Comparison of ENCODE assay signal across 34 cellular contexts in the genomic region with DNA sequence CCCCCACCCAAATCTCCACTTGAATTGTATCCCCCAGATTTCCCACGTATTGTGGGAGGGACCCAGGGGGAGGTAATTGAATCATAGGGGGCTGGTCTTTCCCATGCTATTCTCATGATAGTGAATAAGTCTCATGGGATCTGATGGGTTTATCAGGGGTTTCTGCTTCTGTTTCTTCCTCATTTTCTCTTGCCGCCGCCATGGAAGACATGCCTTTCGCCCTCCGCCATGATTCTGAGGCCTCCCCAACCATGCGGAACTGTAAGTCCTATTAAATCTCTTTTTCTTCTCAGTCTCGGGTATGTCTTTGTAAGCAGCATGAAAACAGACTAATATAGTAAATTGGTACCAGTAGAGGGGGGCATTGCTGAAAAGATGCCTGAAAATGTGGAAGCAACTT.
"Had no signal": no experiment of that assay in that cellular context is flagged by ENCODE, and none has a peak within 500 bp of the region (broad histone marks: within the 10 kb centered on the region; RNA-seq: fewer than 3 reads in every experiment).

No MANE protein-coding gene starts in this region.

- H3K36me3 ChIP-seq: adrenal gland, brain microvascular endothelial cell, breast epithelium had no signal

- H3K9me3 Mint-ChIP-seq: activated CD4-positive, alpha-beta memory T cell treated with anti-CD3 and anti-CD28 coated beads for 36 hours; activated CD8-positive, alpha-beta T cell treated with anti-CD3 and anti-CD28 coated beads for 36 hours; activated naive CD8-positive, alpha-beta T cell treated with anti-CD3 and anti-CD28 coated beads for 36 hours; activated T-cell treated with anti-CD3 and anti-CD28 coated beads, Interleukin-2, amount 50 U/mL, for 4 hours had no signal

- H3K36me3 Mint-ChIP-seq: activated CD4-positive, alpha-beta memory T cell treated with anti-CD3 and anti-CD28 coated beads for 36 hours; activated naive CD8-positive, alpha-beta T cell treated with anti-CD3 and anti-CD28 coated beads for 36 hours had no signal

- H3K4me3 Mint-ChIP-seq: activated B cell treated with CpG ODN at 0.5 μM for 24 hours; activated CD4-positive, alpha-beta memory T cell treated with anti-CD3 and anti-CD28 coated beads for 36 hours; activated CD4-positive, alpha-beta T cell treated with anti-CD3 and anti-CD28 coated beads, Interleukin-2, amount 10 ng/mL, durations not matched to agents 24 days and 14 days; activated CD8-positive, alpha-beta T cell treated with anti-CD3 and anti-CD28 coated beads for 36 hours; activated naive CD8-positive, alpha-beta T cell treated with anti-CD3 and anti-CD28 coated beads for 36 hours; activated T-cell treated with anti-CD3 and anti-CD28 coated beads, Interleukin-2, amount 50 U/mL, for 4 hours; T-helper 1 cell treated with Interleukin-12 subunit alpha and Interleukin-12 subunit beta and Interleukin-4 antibody, amounts not matched to agents 30 μg/mL and 1 μg/mL, for 36 hours; T-helper 2 cell treated with Interferon-gamma antibody and Interleukin-4, amounts not matched to agents 5 μg/mL and 100 μg/mL, for 36 hours had no signal

- DNase-seq: activated B cell treated with CpG ODN at 0.5 μM for 24 hours; activated CD4-positive, alpha-beta memory T cell treated with anti-CD3 and anti-CD28 coated beads for 36 hours; activated CD4-positive, alpha-beta T cell treated with anti-CD3 and anti-CD28 coated beads for 4 hours; activated CD4-positive, alpha-beta T cell treated with anti-CD3 and anti-CD28 coated beads, Interleukin-2, amount 10 ng/mL, durations not matched to agents 24 days and 14 days; activated CD4-positive, alpha-beta T cell treated with anti-CD3 and anti-CD28 coated beads, Interleukin-2, amount 50 U/mL, for 1 hour; activated CD4-positive, alpha-beta T cell treated with anti-CD3 and anti-CD28 coated beads, Interleukin-2, amount 50 U/mL, for 4 hours; activated CD4-positive, CD25-positive, alpha-beta regulatory T cell treated with anti-CD3 and anti-CD28 coated beads, Interleukin-2, amount 50 U/mL, for 72 hours; activated CD8-positive, alpha-beta memory T cell treated with anti-CD3 and anti-CD28 coated beads, Interleukin-2, amount 50 U/mL, for 4 hours; activated CD8-positive, alpha-beta T cell treated with anti-CD3 and anti-CD28 coated beads for 36 hours; activated effector memory CD4-positive, alpha-beta T cell treated with Interleukin-2 at 50 U/mL for 16 hours; activated gamma-delta T cell; activated naive CD4-positive, alpha-beta T cell treated with anti-CD3 and anti-CD28 coated beads, Interleukin-2, amount 50 U/mL, for 16 hours; activated naive CD4-positive, alpha-beta T cell treated with Interleukin-2 at 50 U/mL for 16 hours; activated naive CD8-positive, alpha-beta T cell treated with anti-CD3 and anti-CD28 coated beads for 36 hours; activated T-cell treated with anti-CD3 and anti-CD28 coated beads for 4 hours; activated T-cell treated with anti-CD3 and anti-CD28 coated beads, Interleukin-2, amount 50 U/mL, for 1 hour; activated T-cell treated with anti-CD3 and anti-CD28 coated beads, Interleukin-2, amount 50 U/mL, for 4 hours; adrenal gland; amniotic stem cell; aorta; body of pancreas; brain microvascular endothelial cell; central memory CD4-positive, alpha-beta T cell; T-helper 1 cell; T-helper 2 cell; T-helper 9 cell had no signal

- FAIRE-seq: astrocyte, TTC549 had no signal

- H3K27me3 ChIP-seq: adrenal gland, body of pancreas, brain microvascular endothelial cell, breast epithelium had no signal

- ATAC-seq: activated CD8-positive, alpha-beta T cell treated with anti-CD3 and anti-CD28 coated beads for 36 hours; activated naive CD4-positive, alpha-beta T cell treated with anti-CD3 and anti-CD28 coated beads, Interleukin-2, amount 50 U/mL, for 72 hours; activated T-cell treated with anti-CD3 and anti-CD28 coated beads, Interleukin-2, amount 50 U/mL, for 4 hours; body of pancreas had no signal

- H3K27ac Mint-ChIP-seq: activated B cell treated with CpG ODN at 0.5 μM for 24 hours; activated CD4-positive, alpha-beta memory T cell treated with anti-CD3 and anti-CD28 coated beads for 36 hours; activated CD4-positive, alpha-beta T cell treated with anti-CD3 and anti-CD28 coated beads, Interleukin-2, amount 10 ng/mL, durations not matched to agents 24 days and 14 days; activated CD8-positive, alpha-beta T cell treated with anti-CD3 and anti-CD28 coated beads for 36 hours; activated naive CD4-positive, alpha-beta T cell treated with anti-CD3 and anti-CD28 coated beads, Interleukin-2, amount 50 U/mL, for 72 hours; activated naive CD8-positive, alpha-beta T cell treated with anti-CD3 and anti-CD28 coated beads for 36 hours; activated T-helper 2 cell treated with anti-CD3 and anti-CD28 coated beads, Interferon-gamma antibody, Interleukin-2, Interleukin-4, amounts not matched to agents 10 μg/mL and 5 μg/mL and 100 μg/mL, durations not matched to agents 14 hours and 24 hours and 36 hours; T-helper 1 cell treated with Interleukin-12 subunit alpha and Interleukin-12 subunit beta and Interleukin-4 antibody, amounts not matched to agents 30 μg/mL and 1 μg/mL, for 36 hours; T-helper 2 cell treated with Interferon-gamma antibody and Interleukin-4, amounts not matched to agents 5 μg/mL and 100 μg/mL, for 36 hours had no signal

- H3K9me3 ChIP-seq: adrenal gland, body of pancreas had no signal

- H3K4me3 ChIP-seq: adrenal gland, body of pancreas, breast epithelium had no signal

- H3K4me1 ChIP-seq: adrenal gland, body of pancreas, breast epithelium had no signal

- H3K27ac ChIP-seq: adrenal gland, body of pancreas, brain microvascular endothelial cell, breast epithelium, VCaP had no signal
